Comparison of ENCODE assay signal across 12 cellular contexts in the genomic region with DNA sequence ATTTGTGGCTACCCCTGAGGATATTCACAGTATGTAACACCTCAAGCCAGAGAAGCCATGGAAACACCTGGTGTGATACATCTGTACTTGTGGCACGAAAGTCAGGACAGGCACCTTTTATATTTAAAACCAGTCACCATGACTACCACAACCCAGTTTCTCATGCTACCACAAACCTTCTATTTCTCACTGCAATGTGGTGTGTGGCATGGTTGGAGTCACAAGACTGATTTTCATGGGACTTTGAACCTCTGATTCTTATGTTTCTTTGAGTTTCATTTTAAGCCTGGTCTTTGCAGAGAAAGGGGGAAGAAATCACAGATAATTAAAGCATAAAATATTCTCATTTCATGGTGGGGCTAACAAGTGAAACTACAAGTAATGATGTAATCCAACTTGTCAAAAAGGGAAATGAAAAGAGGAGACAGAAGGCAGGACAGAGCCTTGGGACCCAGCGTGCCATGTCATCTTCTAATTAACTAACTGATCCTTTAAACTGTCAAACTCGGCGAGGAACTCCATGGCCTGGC.
DNase-seq lines count a peak whose midpoint lies in the region; ATAC-seq and TF ChIP-seq lines count a peak whose summit lies in the region.
"Had no signal": no experiment of that assay in that cellular context is flagged by ENCODE, and none has a peak within 500 bp of the region (broad histone marks: within the 10 kb centered on the region; RNA-seq: fewer than 3 reads in every experiment).

No MANE protein-coding gene starts in this region.

- DNase-seq in HPDE6-E6E7 (ENCODE audit: extremely low spot score) (no peak), erythroblast (lab: John Stamatoyannopoulos, UW) (no peak), caudate nucleus (lab: John Stamatoyannopoulos, UW) (no peak), NCI-H1417 treated with DMSO at 0.1 percent for 48 hours (lab: John Stamatoyannopoulos, UW) (no peak)
- DNase-seq: activated CD8-positive, alpha-beta memory T cell treated with anti-CD3 and anti-CD28 coated beads, Interleukin-2, amount 50 U/mL, for 48 hours; DMS53; OCI-M1; stimulated activated naive CD4-positive, alpha-beta T cell had no signal

- H3K9ac ChIP-seq in endocrine pancreas (ENCODE audit: control insufficient read depth, insufficient read depth, low read length) = no peak overlapping the region

- peaks cover 7% of the 10 kb centered on the region for H3K4me1 ChIP-seq in endocrine pancreas (ENCODE audit: control insufficient read depth, insufficient read depth, low read length)

- H3K27ac ChIP-seq in caudate nucleus (ENCODE audit: low read depth, low read length) = no peak overlapping the region

- H3K36me3 ChIP-seq in endocrine pancreas (ENCODE audit: control insufficient read depth, insufficient read depth, low read length) = no peaks in the 10 kb centered on the region

- H3K27me3 ChIP-seq in endocrine pancreas (ENCODE audit: control insufficient read depth, insufficient read depth, low read length) = no peaks in the 10 kb centered on the region

- TF ChIP-seq POLR2A in erythroblast (IDR thresholded peaks at IDR 0.05; ENCODE audit: low read length) = no peak

- peak overlapping the region; percentile 47 for H3K4me3 ChIP-seq in endocrine pancreas (ENCODE audit: control insufficient read depth, insufficient read depth, low read length)

- H3K9me3 ChIP-seq in endocrine pancreas (ENCODE audit: control insufficient read depth, low read length) = no peaks in the 10 kb centered on the region

- ATAC-seq in GM18519 (IDR thresholded peaks at IDR 0.05; ENCODE audit: low FRiP score, unreplicated experiment) (peak; percentile 84), GM21529 (IDR thresholded peaks at IDR 0.05; ENCODE audit: unreplicated experiment) (peak; percentile 82), HG03280 (IDR thresholded peaks at IDR 0.05; ENCODE audit: unreplicated experiment) (peak; percentile 89)
